Comparison of ENCODE assay signal across 27 cellular contexts in genomic region chr10:15137636-15138035, GRCh38. TPM values are rescaled to one million over a fixed set of nuclear protein-coding genes. Genes with fewer than 3 reads are reported as not detected.
DNase-seq lines count a peak whose midpoint lies in the region; ATAC-seq, FAIRE-seq and TF ChIP-seq lines count a peak whose summit lies in the region.
"Had no signal": no experiment of that assay in that cellular context is flagged by ENCODE, and none has a peak within 500 bp of the region (broad histone marks: within the 10 kb centered on the region; RNA-seq: fewer than 3 reads in every experiment).

No MANE protein-coding gene starts in this region.

- H3K27me3 ChIP-seq in naive thymus-derived CD4-positive, alpha-beta T cell (ENCODE audit: control insufficient read depth in 2 of 2, insufficient read depth in 2 of 2, low read length in 2 of 2), result no peaks in the 10 kb centered on the region
- H3K27me3 ChIP-seq: adrenal gland, tibial nerve had no signal

- no peak overlapping the region for H3K4me3 Mint-ChIP-seq in naive thymus-derived CD4-positive, alpha-beta T cell
- H3K4me3 Mint-ChIP-seq: activated CD8-positive, alpha-beta memory T cell treated with anti-CD3 and anti-CD28 coated beads, Interleukin-2, amount 10 ng/mL, durations not matched to agents 7 days and 5 days; IgD-negative memory B cell; neural crest cell; stimulated activated naive CD8-positive, alpha-beta T cell treated with anti-CD3 and anti-CD28 coated beads, Interleukin-15, Interleukin-2, amounts not matched to agents 100 ng/mL and 50 ng/mL, for 24 hours had no signal

- H3K9me3 Mint-ChIP-seq in naive thymus-derived CD4-positive, alpha-beta T cell, result no peaks in the 10 kb centered on the region
- H3K9me3 Mint-ChIP-seq: IgD-negative memory B cell; neural crest cell; stimulated activated naive CD8-positive, alpha-beta T cell treated with anti-CD3 and anti-CD28 coated beads, Interleukin-15, Interleukin-2, amounts not matched to agents 100 ng/mL and 50 ng/mL, for 24 hours had no signal

- H3K36me3 Mint-ChIP-seq in naive thymus-derived CD4-positive, alpha-beta T cell, result peaks cover 8 to 45% (median 41%) of the 10 kb centered on the region in 5 donors

- H3K36me3 ChIP-seq in naive thymus-derived CD4-positive, alpha-beta T cell (ENCODE audit: control insufficient read depth in 2 of 3, insufficient read depth in 3 of 3, low read length in 3 of 3), result peaks cover 6 to 46% (median 33%) of the 10 kb centered on the region in 3 experiments
- H3K36me3 ChIP-seq: prostate gland had no signal

- no peak overlapping the region for H3K4me3 ChIP-seq in fibroblast of mammary gland (ENCODE audit: control insufficient read depth, low read depth, low read length)
- no peak overlapping the region for H3K4me3 ChIP-seq in skeletal muscle cell (ENCODE audit: low read depth, low read length)
- H3K4me3 ChIP-seq in naive thymus-derived CD4-positive, alpha-beta T cell (ENCODE audit: low read length), result no peak overlapping the region
- H3K4me3 ChIP-seq: adrenal gland, prostate gland, tibial nerve had no signal

- no peak overlapping the region for H3K27ac ChIP-seq in naive thymus-derived CD4-positive, alpha-beta T cell (ENCODE audit: low read depth, low read length)
- H3K27ac ChIP-seq: adrenal gland, prostate gland, tibial nerve had no signal

- in situ Hi-C loops in Caki2 (cut with HindIII; ENCODE audit: low pct_unique_long_range_greater_than_20kb, low sequenced_read_pairs), result no loop called here

- CTCF ChIA-PET in naive thymus-derived CD4-positive, alpha-beta T cell (lab: Charles Lee), result interaction anchor here (0.7 kb wide), 1 partner anchor 510 kb away, joined by 4 read pairs; no protein-coding TSS in a partner anchor

- no peak for TF ChIP-seq CTCF in fibroblast of mammary gland (conservative IDR thresholded peaks at IDR 0.05; ENCODE audit: control insufficient read depth, insufficient read depth, low read depth, low read length)

- H3K4me1 ChIP-seq in naive thymus-derived CD4-positive, alpha-beta T cell (ENCODE audit: control insufficient read depth in 2 of 2, insufficient read depth in 2 of 2, low read length in 2 of 2), result peaks cover 0 to 13% of the 10 kb centered on the region in 2 donors
- H3K4me1 ChIP-seq: adrenal gland had no signal

- H3K9me3 ChIP-seq in naive thymus-derived CD4-positive, alpha-beta T cell (ENCODE audit: control insufficient read depth in 2 of 3, low read length in 3 of 3), result no peaks in the 10 kb centered on the region
- H3K9me3 ChIP-seq: adrenal gland, prostate gland, tibial nerve had no signal

- POLR2A ChIA-PET in naive thymus-derived CD4-positive, alpha-beta T cell (lab: Charles Lee), result no interaction called here

- no peaks in the 10 kb centered on the region for H3K27me3 Mint-ChIP-seq in naive thymus-derived CD4-positive, alpha-beta T cell
- H3K27me3 Mint-ChIP-seq: activated CD8-positive, alpha-beta memory T cell treated with anti-CD3 and anti-CD28 coated beads, Interleukin-2, amount 10 ng/mL, durations not matched to agents 7 days and 5 days; stimulated activated naive CD8-positive, alpha-beta T cell treated with anti-CD3 and anti-CD28 coated beads, Interleukin-15, Interleukin-2, amounts not matched to agents 100 ng/mL and 50 ng/mL, for 24 hours had no signal

- ATAC-seq in HG03354 (IDR thresholded peaks at IDR 0.05; ENCODE audit: poor library complexity, severe bottlenecking, unreplicated experiment) (no peak), HG03159 (IDR thresholded peaks at IDR 0.05; ENCODE audit: unreplicated experiment) (no peak)
- no peak for ATAC-seq in naive thymus-derived CD4-positive, alpha-beta T cell
- ATAC-seq: activated CD8-positive, alpha-beta memory T cell treated with anti-CD3 and anti-CD28 coated beads, Interleukin-2, amount 10 ng/mL, durations not matched to agents 7 days and 5 days; esophagus mucosa had no signal

- DNase-seq in Caki2 (ENCODE audit: low read depth), result peak; percentile 52
- no peak for DNase-seq in RCC 7860 (ENCODE audit: low spot score)
- DNase-seq in fibroblast of mammary gland (ENCODE audit: low read depth), result peak; percentile 72
- DNase-seq in skeletal muscle cell (ENCODE audit: low read depth), result peak; percentile 14
- DNase-seq in naive thymus-derived CD4-positive, alpha-beta T cell, result no peak
- DNase-seq: activated CD4-positive, alpha-beta T cell treated with anti-CD3 and anti-CD28 coated beads for 4 hours; activated CD8-positive, alpha-beta memory T cell treated with anti-CD3 and anti-CD28 coated beads, Interleukin-2, amount 10 ng/mL, durations not matched to agents 7 days and 5 days; activated effector memory CD4-positive, alpha-beta T cell treated with Interleukin-2 at 50 U/mL for 16 hours; adrenal gland; effector CD4-positive, alpha-beta T cell; head of caudate nucleus; NCI-H146; NCI-H69; SIG-M5; small intestine; T-helper 1 cell had no signal

- intact Hi-C loops in naive thymus-derived CD4-positive, alpha-beta T cell (cut with micrococcal nuclease), result no loop called here

- peak; percentile 14 for FAIRE-seq in RCC 7860 (lab: Jason Lieb, UNC)
- FAIRE-seq: D721Med, small intestine had no signal

- peak overlapping the region in 4 of 9 donors; percentile 44 to 68 (median 54) for H3K27ac Mint-ChIP-seq in naive thymus-derived CD4-positive, alpha-beta T cell
- H3K27ac Mint-ChIP-seq: activated CD8-positive, alpha-beta memory T cell treated with anti-CD3 and anti-CD28 coated beads, Interleukin-2, amount 10 ng/mL, durations not matched to agents 7 days and 5 days; stimulated activated naive CD8-positive, alpha-beta T cell treated with anti-CD3 and anti-CD28 coated beads, Interleukin-15, Interleukin-2, amounts not matched to agents 100 ng/mL and 50 ng/mL, for 24 hours had no signal

- H3K4me1 Mint-ChIP-seq in naive thymus-derived CD4-positive, alpha-beta T cell, result peaks cover 29 to 42% (median 30%) of the 10 kb centered on the region in 7 donors

RNA-seq across cellular contexts. Expression of gene NMT2, which starts 30.9 kb away (rescaled TPM):
- 22.8 and 36.0 TPM in 2 replicates for total RNA-seq in Caki2 (2014; rRNA removed; shearing (Covaris generic); ENCODE audit: low replicate concordance)
- 10 to 100 TPM; 23.2 to 81.4 (median 39.1) TPM for total RNA-seq in naive thymus-derived CD4-positive, alpha-beta T cell
- 10 to 100 TPM; 43.8 TPM for polyA plus RNA-seq in naive thymus-derived CD4-positive, alpha-beta T cell

RNA-seq across cellular contexts. Expression of gene RPP38, which starts 40.5 kb away (rescaled TPM):
- 10.9 and 15.0 TPM in 2 replicates for total RNA-seq in Caki2 (2014; rRNA removed; shearing (Covaris generic); ENCODE audit: low replicate concordance)
- 10 to 100 TPM in 4 of 5 experiments, 1 to 10 TPM in 1; 7.6 to 22.4 (median 16.0) TPM for total RNA-seq in naive thymus-derived CD4-positive, alpha-beta T cell
- 10 to 100 TPM; 16.6 to 36.3 TPM for polyA plus RNA-seq in naive thymus-derived CD4-positive, alpha-beta T cell

RNA-seq across cellular contexts. Expression of gene ACBD7, which starts 49.1 kb away (rescaled TPM):
- total RNA-seq in Caki2 (2014; rRNA removed; shearing (Covaris generic); ENCODE audit: low replicate concordance), result 7.0 and 7.5 TPM in 2 replicates
- total RNA-seq in naive thymus-derived CD4-positive, alpha-beta T cell, result 1 to 10 TPM in 1 of 5 experiments, under 1 TPM in 3, not detected in 1; 0.27 to 1.5 (median 0.60) TPM
- under 1 TPM in 1 of 2 donors, not detected in 1; 0.43 TPM for polyA plus RNA-seq in naive thymus-derived CD4-positive, alpha-beta T cell
- total RNA-seq: cardiac septum, left lobe of liver had no signal
- polyA plus RNA-seq: IgD-negative memory B cell had no signal

Comparison
In these comparisons a context has a peak if more than half of its experiments do, and no peak if none do; other contexts are left out.
1. DNase-seq: peak in Caki2 (single experiment), fibroblast of mammary gland (single experiment) and skeletal muscle cell (single experiment); none in RCC 7860 (single experiment) and naive thymus-derived CD4-positive, alpha-beta T cell (0 of 9).